Comparison of ENCODE assay signal across 17 cellular contexts in genomic region chr13:85970727-85971126, GRCh38.
DNase-seq lines count a peak whose midpoint lies in the region; ATAC-seq and TF ChIP-seq lines count a peak whose summit lies in the region.
"Had no signal": no experiment of that assay in that cellular context is flagged by ENCODE, and none has a peak within 500 bp of the region (broad histone marks: within the 10 kb centered on the region; RNA-seq: fewer than 3 reads in every experiment).

No MANE protein-coding gene starts in this region.

- intact Hi-C loops in A673 (cut with micrococcal nuclease; ENCODE audit: unreplicated experiment), result no loop called here
- intact Hi-C loops in adrenal gland (cut with DNase I), result no loop called here

- no peaks in the 10 kb centered on the region for H3K36me3 Mint-ChIP-seq in activated CD8-positive, alpha-beta memory T cell treated with anti-CD3 and anti-CD28 coated beads, Interleukin-2, amount 10 ng/mL, durations not matched to agents 7 days and 5 days
- H3K36me3 Mint-ChIP-seq: activated naive CD8-positive, alpha-beta T cell treated with anti-CD3 and anti-CD28 coated beads for 36 hours; naive B cell had no signal

- POLR2A ChIA-PET in A673 (lab: Charles Lee; ENCODE audit: low non-redundant PET), result no interaction called here

- H3K9me3 Mint-ChIP-seq in activated CD8-positive, alpha-beta memory T cell treated with anti-CD3 and anti-CD28 coated beads, Interleukin-2, amount 10 ng/mL, durations not matched to agents 7 days and 5 days (ENCODE audit: low read depth), result peaks cover 2% of the 10 kb centered on the region
- H3K9me3 Mint-ChIP-seq: stimulated activated naive CD8-positive, alpha-beta T cell treated with anti-CD3 and anti-CD28 coated beads, Interleukin-15, Interleukin-2, amounts not matched to agents 100 ng/mL and 50 ng/mL, for 24 hours had no signal

- H3K4me3 Mint-ChIP-seq in activated CD8-positive, alpha-beta memory T cell treated with anti-CD3 and anti-CD28 coated beads, Interleukin-2, amount 10 ng/mL, durations not matched to agents 7 days and 5 days, result no peak overlapping the region
- H3K4me3 Mint-ChIP-seq: activated B cell treated with CpG ODN at 0.5 μM for 24 hours; activated naive CD8-positive, alpha-beta T cell treated with anti-CD3 and anti-CD28 coated beads for 36 hours; naive B cell; stimulated activated naive CD8-positive, alpha-beta T cell treated with anti-CD3 and anti-CD28 coated beads, Interleukin-15, Interleukin-2, amounts not matched to agents 100 ng/mL and 50 ng/mL, for 24 hours had no signal

- no TSS peak for BruUV-seq in A673 (replicated peaks; lab: Mats Ljungman, UMichigan)

- TF ChIP-seq CTCF in A673 (conservative IDR thresholded peaks at IDR 0.05; ENCODE audit: low read depth, low read length) (peak; percentile 19; the same call in 1 of the 2 replicates), adrenal gland (IDR thresholded peaks at IDR 0.05) (peak in 5 of 6 experiments; percentile 10 to 51 (median 45))

- H3K27me3 Mint-ChIP-seq in activated CD8-positive, alpha-beta memory T cell treated with anti-CD3 and anti-CD28 coated beads, Interleukin-2, amount 10 ng/mL, durations not matched to agents 7 days and 5 days, result no peaks in the 10 kb centered on the region
- H3K27me3 Mint-ChIP-seq: activated B cell treated with CpG ODN at 0.5 μM for 24 hours; activated naive CD8-positive, alpha-beta T cell treated with anti-CD3 and anti-CD28 coated beads for 36 hours; naive B cell; stimulated activated naive CD8-positive, alpha-beta T cell treated with anti-CD3 and anti-CD28 coated beads, Interleukin-15, Interleukin-2, amounts not matched to agents 100 ng/mL and 50 ng/mL, for 24 hours had no signal

- H3K27ac ChIP-seq in A673 (ENCODE audit: low read depth, low read length, poor library complexity, severe bottlenecking) (no peak overlapping the region), Karpas-422 (ENCODE audit: low read length) (no peak overlapping the region), adrenal gland (no peak overlapping the region)

- no peaks in the 10 kb centered on the region for H3K9me2 ChIP-seq in Karpas-422 (replicated peaks; ENCODE audit: insufficient read depth, low read length)

- no peaks in the 10 kb centered on the region for H3K27me3 ChIP-seq in A673 (replicated peaks; ENCODE audit: insufficient read depth, low read depth, low read length, poor library complexity)
- H3K27me3 ChIP-seq in Karpas-422 (ENCODE audit: low read length), result no peaks in the 10 kb centered on the region
- no peaks in the 10 kb centered on the region for H3K27me3 ChIP-seq in adrenal gland
- H3K27me3 ChIP-seq: BE2C had no signal

- H4K20me1 ChIP-seq in Karpas-422 (ENCODE audit: insufficient read depth, low read depth, low read length), result no peaks in the 10 kb centered on the region

- H3K36me3 ChIP-seq in A673 (ENCODE audit: insufficient read depth, low read length, poor library complexity, severe bottlenecking) (no peaks in the 10 kb centered on the region), Karpas-422 (ENCODE audit: insufficient read depth, low read length) (no peaks in the 10 kb centered on the region), adrenal gland (replicated peaks in 1 of 2) (no peaks in the 10 kb centered on the region)
- H3K36me3 ChIP-seq: BE2C had no signal

- ATAC-seq in HG03565 (IDR thresholded peaks at IDR 0.05; ENCODE audit: unreplicated experiment), result no peak
- no peak for ATAC-seq in HG02852 (IDR thresholded peaks at IDR 0.05; ENCODE audit: unreplicated experiment)
- ATAC-seq in GM21381 (IDR thresholded peaks at IDR 0.05; ENCODE audit: unreplicated experiment), result no peak
- no peak for ATAC-seq in activated CD8-positive, alpha-beta memory T cell treated with anti-CD3 and anti-CD28 coated beads, Interleukin-2, amount 10 ng/mL, durations not matched to agents 7 days and 5 days
- ATAC-seq: sciatic nerve had no signal

- no peak overlapping the region for H2AFZ ChIP-seq in Karpas-422 (ENCODE audit: low read length)

- DNase-seq in A673 (ENCODE audit: low spot score) (peak; percentile 3), Karpas-422 (peak; percentile 60), adrenal gland (no peak), kidney glomerular epithelial cell (lab: John Stamatoyannopoulos, UW) (peak; percentile 26)
- DNase-seq in activated CD8-positive, alpha-beta memory T cell treated with anti-CD3 and anti-CD28 coated beads, Interleukin-2, amount 10 ng/mL, durations not matched to agents 7 days and 5 days, result no peak
- DNase-seq: activated B cell treated with CpG ODN at 0.5 μM for 24 hours; activated CD8-positive, alpha-beta memory T cell treated with anti-CD3 and anti-CD28 coated beads, Interleukin-2, amount 50 U/mL, for 48 hours; activated naive CD8-positive, alpha-beta T cell treated with anti-CD3 and anti-CD28 coated beads for 36 hours; BE2C; dermis blood vessel endothelial cell; kidney; naive B cell had no signal

- H3K27ac Mint-ChIP-seq in activated CD8-positive, alpha-beta memory T cell treated with anti-CD3 and anti-CD28 coated beads, Interleukin-2, amount 10 ng/mL, durations not matched to agents 7 days and 5 days, result no peak overlapping the region
- H3K27ac Mint-ChIP-seq: activated B cell treated with CpG ODN at 0.5 μM for 24 hours; activated naive CD8-positive, alpha-beta T cell treated with anti-CD3 and anti-CD28 coated beads for 36 hours; naive B cell; stimulated activated naive CD8-positive, alpha-beta T cell treated with anti-CD3 and anti-CD28 coated beads, Interleukin-15, Interleukin-2, amounts not matched to agents 100 ng/mL and 50 ng/mL, for 24 hours had no signal

- H3K4me3 ChIP-seq in A673 (ENCODE audit: low read depth, low read length, poor library complexity, severe bottlenecking), result no peak overlapping the region
- no peak overlapping the region for H3K4me3 ChIP-seq in Karpas-422 (ENCODE audit: low read length)
- H3K4me3 ChIP-seq in adrenal gland, result no peak overlapping the region

- H3K4me1 ChIP-seq in A673 (ENCODE audit: insufficient read depth, low read length, poor library complexity, severe bottlenecking), result no peaks in the 10 kb centered on the region
- no peaks in the 10 kb centered on the region for H3K4me1 ChIP-seq in Karpas-422 (ENCODE audit: low read length)
- H3K4me1 ChIP-seq in adrenal gland (replicated peaks in 1 of 2), result no peaks in the 10 kb centered on the region
- H3K4me1 ChIP-seq: BE2C had no signal

- H3K4me1 Mint-ChIP-seq in activated CD8-positive, alpha-beta memory T cell treated with anti-CD3 and anti-CD28 coated beads, Interleukin-2, amount 10 ng/mL, durations not matched to agents 7 days and 5 days, result no peaks in the 10 kb centered on the region
- H3K4me1 Mint-ChIP-seq: activated B cell treated with CpG ODN at 0.5 μM for 24 hours; activated naive CD8-positive, alpha-beta T cell treated with anti-CD3 and anti-CD28 coated beads for 36 hours; naive B cell had no signal

- H3K9ac ChIP-seq in Karpas-422 (ENCODE audit: low read length), result no peak overlapping the region

- TF ChIP-seq POLR2A in adrenal gland (IDR thresholded peaks at IDR 0.05), result no peak

- no peak overlapping the region for H3K4me2 ChIP-seq in Karpas-422 (ENCODE audit: low read depth, low read length, poor library complexity, severe bottlenecking)

- no peaks in the 10 kb centered on the region for H3K79me2 ChIP-seq in Karpas-422 (ENCODE audit: low read length)

- H3K9me3 ChIP-seq in A673 (ENCODE audit: low read depth, low read length, poor library complexity, severe bottlenecking) (no peaks in the 10 kb centered on the region), Karpas-422 (ENCODE audit: low read length) (no peaks in the 10 kb centered on the region; the same call in 1 of the 2 replicates), adrenal gland (replicated peaks in 1 of 3) (no peaks in the 10 kb centered on the region)
- H3K9me3 ChIP-seq: BE2C had no signal

- CTCF ChIA-PET in A673 (lab: Charles Lee), result no interaction called here
- CTCF ChIA-PET in activated CD8-positive, alpha-beta memory T cell treated with anti-CD3 and anti-CD28 coated beads, Interleukin-2, amount 10 ng/mL, durations not matched to agents 7 days and 5 days (lab: Charles Lee), result no interaction called here

Comparison
In these comparisons a context has a peak if more than half of its experiments do, and no peak if none do; other contexts are left out.
1. DNase-seq: peak in A673 (single experiment), Karpas-422 (single experiment) and kidney glomerular epithelial cell (single experiment); none in adrenal gland (0 of 7) and activated CD8-positive, alpha-beta memory T cell treated with anti-CD3 and anti-CD28 coated beads, Interleukin-2, amount 10 ng/mL, durations not matched to agents 7 days and 5 days (single experiment).